1 cellular context compared by ENCODE assay signal in genomic region chr22:36279219-36279666, GRCh38.
TF ChIP-seq lines count a peak whose summit lies in the region.

No MANE protein-coding gene starts in this region.

TF ChIP-seq in HepG2, 621 proteins besides CTCF, POLR2A, EP300 and RAD21 (continued from another document and continues in another):
- TF ChIP-seq IKZF4 (CRISPR knock-in tag; IDR thresholded peaks at IDR 0.05; ENCODE audit: borderline replicate concordance, low read depth, not compliant biosample characterization) (no peak), ZNF550 (CRISPR knock-in tag; IDR thresholded peaks at IDR 0.05; ENCODE audit: borderline replicate concordance) (no peak), RXRB (CRISPR knock-in tag; IDR thresholded peaks at IDR 0.05; ENCODE audit: borderline replicate concordance) (peak; percentile 81), ATF2 (CRISPR knock-in tag; IDR thresholded peaks at IDR 0.05) (peak; percentile 65; the same call in 1 of the 2 replicates), SMARCC2 (IDR thresholded peaks at IDR 0.05) (peak; percentile 81; the same call in 1 of the 2 replicates), ZNF724P (CRISPR knock-in tag; IDR thresholded peaks at IDR 0.05; ENCODE audit: borderline replicate concordance) (no peak), BRCA1 (CRISPR knock-in tag; IDR thresholded peaks at IDR 0.05) (no peak), ATF4 (CRISPR knock-in tag; IDR thresholded peaks at IDR 0.05) (peak in 1 of 2 experiments; percentile 44; a peak in 2 of 4 replicates), KAT2B (IDR thresholded peaks at IDR 0.05; ENCODE audit: borderline replicate concordance, low read depth, low read length) (no peak), ZNF225 (CRISPR knock-in tag; IDR thresholded peaks at IDR 0.05) (no peak), ZNF629 (CRISPR knock-in tag; conservative IDR thresholded peaks at IDR 0.05) (peak; percentile 36; the same call in 1 of the 2 replicates), ZNF510 (CRISPR knock-in tag; IDR thresholded peaks at IDR 0.05; ENCODE audit: low read depth) (no peak), PAF1 (CRISPR knock-in tag; IDR thresholded peaks at IDR 0.05) (peak; percentile 32; the same call in 1 of the 2 replicates), ZSCAN22 (CRISPR knock-in tag; IDR thresholded peaks at IDR 0.05) (peak; percentile 99), ZNF788 (CRISPR knock-in tag; IDR thresholded peaks at IDR 0.05; ENCODE audit: borderline replicate concordance) (no peak), FOXA3 (CRISPR knock-in tag; IDR thresholded peaks at IDR 0.05) (peak; percentile 93), GATAD2A (CRISPR knock-in tag; IDR thresholded peaks at IDR 0.05) (peak; percentile 96), GLI4 (CRISPR knock-in tag; IDR thresholded peaks at IDR 0.05; ENCODE audit: borderline replicate concordance) (no peak), JUNB (CRISPR knock-in tag; IDR thresholded peaks at IDR 0.05; ENCODE audit: borderline replicate concordance) (peak; percentile 56; the same call in 1 of the 2 replicates), ARID5B (CRISPR knock-in tag; IDR thresholded peaks at IDR 0.05) (peak; percentile 92), ZEB1 (IDR thresholded peaks at IDR 0.05; ENCODE audit: insufficient replicate concordance, low read depth) (peak; percentile 39), ZNF264 (CRISPR knock-in tag; IDR thresholded peaks at IDR 0.05) (0 out of 2 replicates have a peak, but pooled peaks have one; percentile 45), ZNF644 (CRISPR knock-in tag; IDR thresholded peaks at IDR 0.05; ENCODE audit: low read depth) (peak; percentile 41; the same call in 1 of the 2 replicates), KLF11 (CRISPR knock-in tag; IDR thresholded peaks at IDR 0.05) (no peak), RNF2 (conservative IDR thresholded peaks at IDR 0.05; ENCODE audit: low read depth) (no peak), ARID2 (CRISPR knock-in tag; IDR thresholded peaks at IDR 0.05; ENCODE audit: borderline replicate concordance) (no peak), CENPX (CRISPR knock-in tag; IDR thresholded peaks at IDR 0.05) (no peak), ZNF350 (CRISPR knock-in tag; IDR thresholded peaks at IDR 0.05; ENCODE audit: borderline replicate concordance, low read depth) (no peak), THYN1 (CRISPR knock-in tag; IDR thresholded peaks at IDR 0.05; ENCODE audit: borderline replicate concordance, low read depth) (no peak), SMAD1 (CRISPR knock-in tag; IDR thresholded peaks at IDR 0.05; ENCODE audit: borderline replicate concordance, low read depth) (no peak), ZNF652 (CRISPR knock-in tag; IDR thresholded peaks at IDR 0.05; ENCODE audit: borderline replicate concordance, low read depth) (peak; percentile 83), SYNCRIP (IDR thresholded peaks at IDR 0.05; ENCODE audit: insufficient read depth, low read depth, low read length) (no peak), CREM (IDR thresholded peaks at IDR 0.05) (peak; percentile 73), CREM (CRISPR knock-in tag; IDR thresholded peaks at IDR 0.05) (no peak), ZNF7 (CRISPR knock-in tag; IDR thresholded peaks at IDR 0.05) (no peak), NONO (IDR thresholded peaks at IDR 0.05) (no peak), NONO (CRISPR knock-in tag; conservative IDR thresholded peaks at IDR 0.05) (0 out of 2 replicates have a peak, but pooled peaks have one; percentile 43), POLR2G (IDR thresholded peaks at IDR 0.05; ENCODE audit: low read depth, low read length) (no peak), ZMYM3 (CRISPR knock-in tag; IDR thresholded peaks at IDR 0.05) (peak; percentile 34; the same call in 1 of the 2 replicates), PATZ1 (CRISPR knock-in tag; IDR thresholded peaks at IDR 0.05) (peak; percentile 72), E2F2 (CRISPR knock-in tag; IDR thresholded peaks at IDR 0.05; ENCODE audit: borderline replicate concordance) (no peak), ZNF205 (CRISPR knock-in tag; IDR thresholded peaks at IDR 0.05) (no peak; the same call in 1 of the 2 replicates), NFYC (CRISPR knock-in tag; IDR thresholded peaks at IDR 0.05) (no peak), WIZ (CRISPR knock-in tag; IDR thresholded peaks at IDR 0.05) (peak; percentile 34; the same call in 1 of the 2 replicates), DNMT1 (CRISPR knock-in tag; IDR thresholded peaks at IDR 0.05) (no peak), ZNF879 (CRISPR knock-in tag; IDR thresholded peaks at IDR 0.05) (no peak), ZBTB46 (CRISPR knock-in tag; IDR thresholded peaks at IDR 0.05; ENCODE audit: borderline replicate concordance) (no peak), ZNF558 (CRISPR knock-in tag; IDR thresholded peaks at IDR 0.05; ENCODE audit: borderline replicate concordance) (no peak), SNAPC2 (CRISPR knock-in tag; IDR thresholded peaks at IDR 0.05) (no peak), NCOR1 (IDR thresholded peaks at IDR 0.05; ENCODE audit: borderline replicate concordance, low read length) (peak; percentile 93), AGO1 (IDR thresholded peaks at IDR 0.05; ENCODE audit: low read depth, low read length, poor library complexity, severe bottlenecking) (no peak), MEF2D (CRISPR knock-in tag; IDR thresholded peaks at IDR 0.05) (peak; percentile 64; the same call in 1 of the 2 replicates), SRF (IDR thresholded peaks at IDR 0.05; ENCODE audit: low read depth, low read length) (no peak), ZNF576 (CRISPR knock-in tag; IDR thresholded peaks at IDR 0.05) (no peak), TFE3 (CRISPR knock-in tag; IDR thresholded peaks at IDR 0.05) (0 out of 2 replicates have a peak, but pooled peaks have one; percentile 54), U2AF2 (IDR thresholded peaks at IDR 0.05; ENCODE audit: low read depth, low read length) (no peak), TFDP2 (CRISPR knock-in tag; IDR thresholded peaks at IDR 0.05) (no peak), HDAC2 (CRISPR knock-in tag; IDR thresholded peaks at IDR 0.05) (peak; percentile 82; the same call in 1 of the 2 replicates), TOPORS (CRISPR knock-in tag; IDR thresholded peaks at IDR 0.05) (no peak), ZNF577 (CRISPR knock-in tag; IDR thresholded peaks at IDR 0.05; ENCODE audit: borderline replicate concordance, low read depth) (no peak), RFX3 (CRISPR knock-in tag; IDR thresholded peaks at IDR 0.05) (no peak), SALL1 (CRISPR knock-in tag; IDR thresholded peaks at IDR 0.05) (peak; percentile 72; the same call in 1 of the 2 replicates), ZNF709 (CRISPR knock-in tag; IDR thresholded peaks at IDR 0.05) (no peak), RBM22 (optimal IDR thresholded peaks at IDR 0.05; ENCODE audit: low read length) (peak; percentile 68)
